Comparison of ENCODE assay signal across 2 cellular contexts in genomic region chr17:38885728-38886642, GRCh38.
TF ChIP-seq lines count a peak whose summit lies in the region.

No MANE protein-coding gene starts in this region.

TF ChIP-seq in SK-N-SH, 30 proteins besides CTCF, POLR2A, EP300 and RAD21 (continued from another document):
- TF ChIP-seq REST (IDR thresholded peaks at IDR 0.05; ENCODE audit: low read depth, low read length) (no peak), SIN3A (IDR thresholded peaks at IDR 0.05; ENCODE audit: borderline replicate concordance, low read depth, low read length) (no peak), FOSL2 (IDR thresholded peaks at IDR 0.05; ENCODE audit: borderline replicate concordance, low read depth) (no peak), MAX (IDR thresholded peaks at IDR 0.05; ENCODE audit: low read depth) (no peak), FOXJ3 (CRISPR knock-in tag; IDR thresholded peaks at IDR 0.05) (no peak), TEAD4 (IDR thresholded peaks at IDR 0.05; ENCODE audit: borderline replicate concordance, insufficient read depth) (no peak), EZH2phosphoT487 (IDR thresholded peaks at IDR 0.05; ENCODE audit: borderline replicate concordance, low read depth) (no peak), SMC3 (IDR thresholded peaks at IDR 0.05; ENCODE audit: low read depth, low read length) (no peak), ELF1 (IDR thresholded peaks at IDR 0.05) (no peak), GATA2 (CRISPR knock-in tag; IDR thresholded peaks at IDR 0.05) (no peak), USF1 (IDR thresholded peaks at IDR 0.05; ENCODE audit: borderline replicate concordance, low read depth) (no peak), TCF12 (IDR thresholded peaks at IDR 0.05) (no peak), ZBTB33 (IDR thresholded peaks at IDR 0.05; ENCODE audit: borderline replicate concordance, low read depth) (no peak)
- TF ChIP-seq, protein P1, sequence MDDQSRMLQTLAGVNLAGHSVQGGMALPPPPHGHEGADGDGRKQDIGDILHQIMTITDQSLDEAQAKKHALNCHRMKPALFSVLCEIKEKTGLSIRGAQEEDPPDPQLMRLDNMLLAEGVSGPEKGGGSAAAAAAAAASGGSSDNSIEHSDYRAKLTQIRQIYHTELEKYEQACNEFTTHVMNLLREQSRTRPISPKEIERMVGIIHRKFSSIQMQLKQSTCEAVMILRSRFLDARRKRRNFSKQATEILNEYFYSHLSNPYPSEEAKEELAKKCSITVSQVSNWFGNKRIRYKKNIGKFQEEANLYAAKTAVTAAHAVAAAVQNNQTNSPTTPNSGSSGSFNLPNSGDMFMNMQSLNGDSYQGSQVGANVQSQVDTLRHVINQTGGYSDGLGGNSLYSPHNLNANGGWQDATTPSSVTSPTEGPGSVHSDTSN (IDR thresholded peaks at IDR 0.05): no peak

TF ChIP-seq in SK-N-SH treated with all-trans-retinoic acid at 6 μM for 48 hours, 23 proteins besides CTCF, POLR2A, EP300 and RAD21 (continued from another document):
- TF ChIP-seq, protein P2, sequence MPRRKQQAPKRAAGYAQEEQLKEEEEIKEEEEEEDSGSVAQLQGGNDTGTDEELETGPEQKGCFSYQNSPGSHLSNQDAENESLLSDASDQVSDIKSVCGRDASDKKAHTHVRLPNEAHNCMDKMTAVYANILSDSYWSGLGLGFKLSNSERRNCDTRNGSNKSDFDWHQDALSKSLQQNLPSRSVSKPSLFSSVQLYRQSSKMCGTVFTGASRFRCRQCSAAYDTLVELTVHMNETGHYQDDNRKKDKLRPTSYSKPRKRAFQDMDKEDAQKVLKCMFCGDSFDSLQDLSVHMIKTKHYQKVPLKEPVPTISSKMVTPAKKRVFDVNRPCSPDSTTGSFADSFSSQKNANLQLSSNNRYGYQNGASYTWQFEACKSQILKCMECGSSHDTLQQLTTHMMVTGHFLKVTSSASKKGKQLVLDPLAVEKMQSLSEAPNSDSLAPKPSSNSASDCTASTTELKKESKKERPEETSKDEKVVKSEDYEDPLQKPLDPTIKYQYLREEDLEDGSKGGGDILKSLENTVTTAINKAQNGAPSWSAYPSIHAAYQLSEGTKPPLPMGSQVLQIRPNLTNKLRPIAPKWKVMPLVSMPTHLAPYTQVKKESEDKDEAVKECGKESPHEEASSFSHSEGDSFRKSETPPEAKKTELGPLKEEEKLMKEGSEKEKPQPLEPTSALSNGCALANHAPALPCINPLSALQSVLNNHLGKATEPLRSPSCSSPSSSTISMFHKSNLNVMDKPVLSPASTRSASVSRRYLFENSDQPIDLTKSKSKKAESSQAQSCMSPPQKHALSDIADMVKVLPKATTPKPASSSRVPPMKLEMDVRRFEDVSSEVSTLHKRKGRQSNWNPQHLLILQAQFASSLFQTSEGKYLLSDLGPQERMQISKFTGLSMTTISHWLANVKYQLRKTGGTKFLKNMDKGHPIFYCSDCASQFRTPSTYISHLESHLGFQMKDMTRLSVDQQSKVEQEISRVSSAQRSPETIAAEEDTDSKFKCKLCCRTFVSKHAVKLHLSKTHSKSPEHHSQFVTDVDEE (CRISPR knock-in tag; IDR thresholded peaks at IDR 0.05): no peak
- TF ChIP-seq ZNF70 (CRISPR knock-in tag; IDR thresholded peaks at IDR 0.05) (no peak), ZNF565 (CRISPR knock-in tag; conservative IDR thresholded peaks at IDR 0.05; ENCODE audit: low read depth) (no peak), ZNF8 (CRISPR knock-in tag; IDR thresholded peaks at IDR 0.05) (no peak), POU6F1 (CRISPR knock-in tag; IDR thresholded peaks at IDR 0.05; ENCODE audit: borderline replicate concordance, low read depth) (no peak), TCF4 (CRISPR knock-in tag; IDR thresholded peaks at IDR 0.05; ENCODE audit: borderline replicate concordance) (no peak), CSRNP3 (CRISPR knock-in tag; IDR thresholded peaks at IDR 0.05) (no peak), CREB5 (CRISPR knock-in tag; IDR thresholded peaks at IDR 0.05; ENCODE audit: low read depth) (no peak), PPARA (CRISPR knock-in tag; IDR thresholded peaks at IDR 0.05; ENCODE audit: borderline replicate concordance) (no peak), OSR1 (CRISPR knock-in tag; IDR thresholded peaks at IDR 0.05) (no peak), ZFP30 (CRISPR knock-in tag; IDR thresholded peaks at IDR 0.05) (no peak), PATZ1 (CRISPR knock-in tag; IDR thresholded peaks at IDR 0.05; ENCODE audit: borderline replicate concordance) (no peak), TOX (CRISPR knock-in tag; IDR thresholded peaks at IDR 0.05; ENCODE audit: borderline replicate concordance) (no peak), SNAI2 (CRISPR knock-in tag; IDR thresholded peaks at IDR 0.05) (no peak), ESRRG (CRISPR knock-in tag; IDR thresholded peaks at IDR 0.05) (no peak), GLIS3 (CRISPR knock-in tag; IDR thresholded peaks at IDR 0.05) (no peak), ZC3H10 (CRISPR knock-in tag; IDR thresholded peaks at IDR 0.05) (no peak)
